ENCODE assay signal across 1 cellular context in the genomic region with DNA sequence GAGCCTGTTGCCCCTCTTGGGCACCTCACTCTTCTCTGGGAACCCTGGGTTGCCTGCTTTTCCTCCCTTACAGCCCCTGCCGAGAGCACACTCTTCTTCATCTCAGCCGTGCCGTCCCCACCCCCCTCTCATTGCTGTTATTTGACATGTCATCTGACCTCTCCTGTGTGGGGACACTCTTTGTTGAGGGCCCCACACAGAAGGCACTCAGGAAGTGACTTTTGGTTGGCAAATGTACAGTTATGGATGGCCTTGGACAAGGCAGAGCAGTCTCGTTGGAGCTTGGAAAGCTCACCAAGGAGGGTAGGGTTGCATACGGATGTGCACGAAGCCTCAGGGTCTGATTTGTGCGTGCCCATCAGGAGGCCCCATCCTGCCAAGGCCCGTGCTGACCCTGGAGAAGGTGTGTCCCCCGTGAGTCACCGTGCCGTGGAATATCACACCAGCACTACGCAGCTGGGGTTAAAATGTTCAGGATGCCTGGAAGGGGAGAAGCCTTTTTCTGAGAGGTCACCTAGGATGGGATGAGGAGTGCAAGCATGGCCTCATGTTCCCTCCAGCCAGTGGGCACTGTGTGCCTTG.
TF ChIP-seq lines count a peak whose summit lies in the region.

No MANE protein-coding gene starts in this region.

TF ChIP-seq in HepG2, 621 proteins besides CTCF, POLR2A, EP300 and RAD21 (continued from another document and continues in another):
- no peak for TF ChIP-seq ZNF7 (CRISPR knock-in tag; IDR thresholded peaks at IDR 0.05)
- TF ChIP-seq ZNF160 (CRISPR knock-in tag; IDR thresholded peaks at IDR 0.05), result no peak
- TF ChIP-seq ZNF383 (CRISPR knock-in tag; IDR thresholded peaks at IDR 0.05; ENCODE audit: borderline replicate concordance), result no peak
- no peak for TF ChIP-seq ZNF317 (CRISPR knock-in tag; IDR thresholded peaks at IDR 0.05)
- TF ChIP-seq PCBP2 (optimal IDR thresholded peaks at IDR 0.05; ENCODE audit: low read depth, low read length, poor library complexity, severe bottlenecking), result no peak
- TF ChIP-seq KLF12 (CRISPR knock-in tag; IDR thresholded peaks at IDR 0.05; ENCODE audit: borderline replicate concordance), result no peak
- TF ChIP-seq CCAR2 (optimal IDR thresholded peaks at IDR 0.05; ENCODE audit: low read depth, low read length), result no peak
- TF ChIP-seq ZFX (CRISPR knock-in tag; IDR thresholded peaks at IDR 0.05; ENCODE audit: low read depth), result no peak
- TF ChIP-seq SIN3A (IDR thresholded peaks at IDR 0.05; ENCODE audit: borderline replicate concordance, low read depth, low read length), result no peak
- peak; percentile 40; the same call in 1 of the 2 replicates for TF ChIP-seq BCL6 (CRISPR knock-in tag; IDR thresholded peaks at IDR 0.05)
- no peak for TF ChIP-seq ZNF816 (CRISPR knock-in tag; IDR thresholded peaks at IDR 0.05; ENCODE audit: borderline replicate concordance)
- TF ChIP-seq, protein P1, sequence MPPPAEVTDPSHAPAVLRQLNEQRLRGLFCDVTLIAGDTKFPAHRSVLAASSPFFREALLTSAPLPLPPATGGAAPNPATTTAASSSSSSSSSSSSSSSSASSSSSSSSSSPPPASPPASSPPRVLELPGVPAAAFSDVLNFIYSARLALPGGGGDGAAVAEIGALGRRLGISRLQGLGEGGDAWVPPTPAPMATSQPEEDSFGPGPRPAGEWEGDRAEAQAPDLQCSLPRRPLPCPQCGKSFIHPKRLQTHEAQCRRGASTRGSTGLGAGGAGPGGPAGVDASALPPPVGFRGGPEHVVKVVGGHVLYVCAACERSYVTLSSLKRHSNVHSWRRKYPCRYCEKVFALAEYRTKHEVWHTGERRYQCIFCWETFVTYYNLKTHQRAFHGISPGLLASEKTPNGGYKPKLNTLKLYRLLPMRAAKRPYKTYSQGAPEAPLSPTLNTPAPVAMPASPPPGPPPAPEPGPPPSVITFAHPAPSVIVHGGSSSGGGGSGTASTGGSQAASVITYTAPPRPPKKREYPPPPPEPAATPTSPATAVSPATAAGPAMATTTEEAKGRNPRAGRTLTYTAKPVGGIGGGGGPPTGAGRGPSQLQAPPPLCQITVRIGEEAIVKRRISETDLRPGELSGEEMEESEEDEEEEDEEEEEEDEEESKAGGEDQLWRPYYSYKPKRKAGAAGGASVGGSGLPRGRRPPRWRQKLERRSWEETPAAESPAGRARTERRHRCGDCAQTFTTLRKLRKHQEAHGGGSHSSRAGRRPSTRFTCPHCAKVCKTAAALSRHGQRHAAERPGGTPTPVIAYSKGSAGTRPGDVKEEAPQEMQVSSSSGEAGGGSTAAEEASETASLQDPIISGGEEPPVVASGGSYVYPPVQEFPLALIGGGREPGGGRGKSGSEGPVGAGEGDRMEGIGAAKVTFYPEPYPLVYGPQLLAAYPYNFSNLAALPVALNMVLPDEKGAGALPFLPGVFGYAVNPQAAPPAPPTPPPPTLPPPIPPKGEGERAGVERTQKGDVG (CRISPR knock-in tag; IDR thresholded peaks at IDR 0.05; ENCODE audit: borderline replicate concordance), result no peak
- TF ChIP-seq, protein P2, sequence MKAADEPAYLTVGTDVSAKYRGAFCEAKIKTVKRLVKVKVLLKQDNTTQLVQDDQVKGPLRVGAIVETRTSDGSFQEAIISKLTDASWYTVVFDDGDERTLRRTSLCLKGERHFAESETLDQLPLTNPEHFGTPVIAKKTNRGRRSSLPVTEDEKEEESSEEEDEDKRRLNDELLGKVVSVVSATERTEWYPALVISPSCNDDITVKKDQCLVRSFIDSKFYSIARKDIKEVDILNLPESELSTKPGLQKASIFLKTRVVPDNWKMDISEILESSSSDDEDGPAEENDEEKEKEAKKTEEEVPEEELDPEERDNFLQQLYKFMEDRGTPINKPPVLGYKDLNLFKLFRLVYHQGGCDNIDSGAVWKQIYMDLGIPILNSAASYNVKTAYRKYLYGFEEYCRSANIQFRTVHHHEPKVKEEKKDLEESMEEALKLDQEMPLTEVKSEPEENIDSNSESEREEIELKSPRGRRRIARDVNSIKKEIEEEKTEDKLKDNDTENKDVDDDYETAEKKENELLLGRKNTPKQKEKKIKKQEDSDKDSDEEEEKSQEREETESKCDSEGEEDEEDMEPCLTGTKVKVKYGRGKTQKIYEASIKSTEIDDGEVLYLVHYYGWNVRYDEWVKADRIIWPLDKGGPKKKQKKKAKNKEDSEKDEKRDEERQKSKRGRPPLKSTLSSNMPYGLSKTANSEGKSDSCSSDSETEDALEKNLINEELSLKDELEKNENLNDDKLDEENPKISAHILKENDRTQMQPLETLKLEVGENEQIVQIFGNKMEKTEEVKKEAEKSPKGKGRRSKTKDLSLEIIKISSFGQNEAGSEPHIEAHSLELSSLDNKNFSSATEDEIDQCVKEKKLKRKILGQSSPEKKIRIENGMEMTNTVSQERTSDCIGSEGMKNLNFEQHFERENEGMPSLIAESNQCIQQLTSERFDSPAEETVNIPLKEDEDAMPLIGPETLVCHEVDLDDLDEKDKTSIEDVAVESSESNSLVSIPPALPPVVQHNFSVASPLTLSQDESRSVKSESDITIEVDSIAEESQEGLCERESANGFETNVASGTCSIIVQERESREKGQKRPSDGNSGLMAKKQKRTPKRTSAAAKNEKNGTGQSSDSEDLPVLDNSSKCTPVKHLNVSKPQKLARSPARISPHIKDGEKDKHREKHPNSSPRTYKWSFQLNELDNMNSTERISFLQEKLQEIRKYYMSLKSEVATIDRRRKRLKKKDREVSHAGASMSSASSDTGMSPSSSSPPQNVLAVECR (CRISPR knock-in tag; IDR thresholded peaks at IDR 0.05; ENCODE audit: borderline replicate concordance), result peak; percentile 26; the same call in 1 of the 2 replicates
- TF ChIP-seq POLR2AphosphoS5 (IDR thresholded peaks at IDR 0.05; ENCODE audit: low read depth, low read length), result no peak
- TF ChIP-seq, protein P3, sequence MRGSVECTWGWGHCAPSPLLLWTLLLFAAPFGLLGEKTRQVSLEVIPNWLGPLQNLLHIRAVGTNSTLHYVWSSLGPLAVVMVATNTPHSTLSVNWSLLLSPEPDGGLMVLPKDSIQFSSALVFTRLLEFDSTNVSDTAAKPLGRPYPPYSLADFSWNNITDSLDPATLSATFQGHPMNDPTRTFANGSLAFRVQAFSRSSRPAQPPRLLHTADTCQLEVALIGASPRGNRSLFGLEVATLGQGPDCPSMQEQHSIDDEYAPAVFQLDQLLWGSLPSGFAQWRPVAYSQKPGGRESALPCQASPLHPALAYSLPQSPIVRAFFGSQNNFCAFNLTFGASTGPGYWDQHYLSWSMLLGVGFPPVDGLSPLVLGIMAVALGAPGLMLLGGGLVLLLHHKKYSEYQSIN (CRISPR knock-in tag; IDR thresholded peaks at IDR 0.05; ENCODE audit: borderline replicate concordance), result no peak
- TF ChIP-seq MBD4 (IDR thresholded peaks at IDR 0.05; ENCODE audit: borderline replicate concordance, low read length), result no peak
- no peak for TF ChIP-seq RFXANK (CRISPR knock-in tag; IDR thresholded peaks at IDR 0.05)
- TF ChIP-seq TCF7 (IDR thresholded peaks at IDR 0.05; ENCODE audit: low read depth), result no peak
- no peak for TF ChIP-seq FIP1L1 (IDR thresholded peaks at IDR 0.05; ENCODE audit: borderline replicate concordance, insufficient read depth, low read depth, low read length)
- peak; percentile 48; the same call in 1 of the 2 replicates for TF ChIP-seq HDAC2 (CRISPR knock-in tag; IDR thresholded peaks at IDR 0.05)
- TF ChIP-seq, protein P4, sequence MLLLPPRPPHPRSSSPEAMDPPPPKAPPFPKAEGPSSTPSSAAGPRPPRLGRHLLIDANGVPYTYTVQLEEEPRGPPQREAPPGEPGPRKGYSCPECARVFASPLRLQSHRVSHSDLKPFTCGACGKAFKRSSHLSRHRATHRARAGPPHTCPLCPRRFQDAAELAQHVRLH (CRISPR knock-in tag; IDR thresholded peaks at IDR 0.05; ENCODE audit: borderline replicate concordance, low read depth), result no peak
- peak; percentile 70 for TF ChIP-seq RARA (CRISPR knock-in tag; IDR thresholded peaks at IDR 0.05)
- TF ChIP-seq ISX (CRISPR knock-in tag; conservative IDR thresholded peaks at IDR 0.05), result no peak
- no peak for TF ChIP-seq HNF4G (IDR thresholded peaks at IDR 0.05; ENCODE audit: borderline replicate concordance, low read depth, low read length)
- TF ChIP-seq HNF4G (CRISPR knock-in tag; IDR thresholded peaks at IDR 0.05; ENCODE audit: borderline replicate concordance, low read depth), result no peak
- TF ChIP-seq ZNF747 (CRISPR knock-in tag; IDR thresholded peaks at IDR 0.05; ENCODE audit: borderline replicate concordance), result no peak
- TF ChIP-seq ATF7 (IDR thresholded peaks at IDR 0.05), result no peak
- no peak for TF ChIP-seq ATF7 (CRISPR knock-in tag; IDR thresholded peaks at IDR 0.05)
- TF ChIP-seq ATF7-NPFF (CRISPR knock-in tag; IDR thresholded peaks at IDR 0.05; ENCODE audit: low read depth), result no peak
- TF ChIP-seq NFRKB (IDR thresholded peaks at IDR 0.05), result no peak
- TF ChIP-seq ZNF10 (CRISPR knock-in tag; IDR thresholded peaks at IDR 0.05; ENCODE audit: borderline replicate concordance, low read depth), result no peak
- TF ChIP-seq GFI1 (CRISPR knock-in tag; IDR thresholded peaks at IDR 0.05; ENCODE audit: borderline replicate concordance), result no peak
- TF ChIP-seq, protein P5, sequence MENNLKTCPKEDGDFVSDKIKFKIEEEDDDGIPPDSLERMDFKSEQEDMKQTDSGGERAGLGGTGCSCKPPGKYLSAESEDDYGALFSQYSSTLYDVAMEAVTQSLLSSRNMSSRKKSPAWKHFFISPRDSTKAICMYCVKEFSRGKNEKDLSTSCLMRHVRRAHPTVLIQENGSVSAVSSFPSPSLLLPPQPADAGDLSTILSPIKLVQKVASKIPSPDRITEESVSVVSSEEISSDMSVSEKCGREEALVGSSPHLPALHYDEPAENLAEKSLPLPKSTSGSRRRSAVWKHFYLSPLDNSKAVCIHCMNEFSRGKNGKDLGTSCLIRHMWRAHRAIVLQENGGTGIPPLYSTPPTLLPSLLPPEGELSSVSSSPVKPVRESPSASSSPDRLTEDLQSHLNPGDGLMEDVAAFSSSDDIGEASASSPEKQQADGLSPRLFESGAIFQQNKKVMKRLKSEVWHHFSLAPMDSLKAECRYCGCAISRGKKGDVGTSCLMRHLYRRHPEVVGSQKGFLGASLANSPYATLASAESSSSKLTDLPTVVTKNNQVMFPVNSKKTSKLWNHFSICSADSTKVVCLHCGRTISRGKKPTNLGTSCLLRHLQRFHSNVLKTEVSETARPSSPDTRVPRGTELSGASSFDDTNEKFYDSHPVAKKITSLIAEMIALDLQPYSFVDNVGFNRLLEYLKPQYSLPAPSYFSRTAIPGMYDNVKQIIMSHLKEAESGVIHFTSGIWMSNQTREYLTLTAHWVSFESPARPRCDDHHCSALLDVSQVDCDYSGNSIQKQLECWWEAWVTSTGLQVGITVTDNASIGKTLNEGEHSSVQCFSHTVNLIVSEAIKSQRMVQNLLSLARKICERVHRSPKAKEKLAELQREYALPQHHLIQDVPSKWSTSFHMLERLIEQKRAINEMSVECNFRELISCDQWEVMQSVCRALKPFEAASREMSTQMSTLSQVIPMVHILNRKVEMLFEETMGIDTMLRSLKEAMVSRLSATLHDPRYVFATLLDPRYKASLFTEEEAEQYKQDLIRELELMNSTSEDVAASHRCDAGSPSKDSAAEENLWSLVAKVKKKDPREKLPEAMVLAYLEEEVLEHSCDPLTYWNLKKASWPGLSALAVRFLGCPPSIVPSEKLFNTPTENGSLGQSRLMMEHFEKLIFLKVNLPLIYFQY (CRISPR knock-in tag; IDR thresholded peaks at IDR 0.05; ENCODE audit: borderline replicate concordance), result no peak
- TF ChIP-seq ZNF260 (CRISPR knock-in tag; IDR thresholded peaks at IDR 0.05; ENCODE audit: borderline replicate concordance, low read depth), result no peak
- peak; percentile 70 for TF ChIP-seq MED1 (CRISPR knock-in tag; IDR thresholded peaks at IDR 0.05)
- no peak for TF ChIP-seq THYN1 (CRISPR knock-in tag; IDR thresholded peaks at IDR 0.05; ENCODE audit: borderline replicate concordance, low read depth)
- TF ChIP-seq SOX6 (IDR thresholded peaks at IDR 0.05), result no peak
- peak; percentile 64 for TF ChIP-seq SOX6 (CRISPR knock-in tag; IDR thresholded peaks at IDR 0.05)
- TF ChIP-seq SUZ12 (IDR thresholded peaks at IDR 0.05; ENCODE audit: low read depth, low read length), result no peak
- no peak for TF ChIP-seq TCF12 (IDR thresholded peaks at IDR 0.05)
- TF ChIP-seq TCF12 (CRISPR knock-in tag; IDR thresholded peaks at IDR 0.05), result no peak
- TF ChIP-seq ZSCAN29 (CRISPR knock-in tag; conservative IDR thresholded peaks at IDR 0.05), result 0 out of 2 replicates have a peak, but pooled peaks have one; percentile 24
- TF ChIP-seq NFE2L2 (IDR thresholded peaks at IDR 0.05; ENCODE audit: low read length), result no peak
- TF ChIP-seq, protein P6, sequence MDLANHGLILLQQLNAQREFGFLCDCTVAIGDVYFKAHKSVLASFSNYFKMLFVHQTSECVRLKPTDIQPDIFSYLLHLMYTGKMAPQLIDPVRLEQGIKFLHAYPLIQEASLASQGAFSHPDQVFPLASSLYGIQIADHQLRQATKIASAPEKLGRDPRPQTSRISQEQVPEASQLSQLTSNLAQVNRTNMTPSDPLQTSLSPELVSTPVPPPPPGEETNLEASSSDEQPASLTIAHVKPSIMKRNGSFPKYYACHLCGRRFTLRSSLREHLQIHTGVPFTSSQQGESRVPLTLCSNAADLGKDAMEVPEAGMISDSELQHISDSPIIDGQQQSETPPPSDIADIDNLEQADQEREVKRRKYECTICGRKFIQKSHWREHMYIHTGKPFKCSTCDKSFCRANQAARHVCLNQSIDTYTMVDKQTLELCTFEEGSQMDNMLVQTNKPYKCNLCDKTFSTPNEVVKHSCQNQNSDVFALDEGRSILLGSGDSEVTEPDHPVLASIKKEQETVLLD (CRISPR knock-in tag; IDR thresholded peaks at IDR 0.05; ENCODE audit: low read depth), result no peak
- no peak for TF ChIP-seq MIER2 (CRISPR knock-in tag; IDR thresholded peaks at IDR 0.05)
- TF ChIP-seq HNRNPH1 (optimal IDR thresholded peaks at IDR 0.05; ENCODE audit: low read depth, low read length), result no peak
- no peak for TF ChIP-seq CREM (IDR thresholded peaks at IDR 0.05)
- no peak for TF ChIP-seq CREM (CRISPR knock-in tag; IDR thresholded peaks at IDR 0.05)
- no peak for TF ChIP-seq ZNF883 (CRISPR knock-in tag; IDR thresholded peaks at IDR 0.05; ENCODE audit: not compliant biosample characterization)
- TF ChIP-seq NCOA2 (CRISPR knock-in tag; IDR thresholded peaks at IDR 0.05), result peak; percentile 60
- no peak for TF ChIP-seq GTF3A (CRISPR knock-in tag; conservative IDR thresholded peaks at IDR 0.05)
- TF ChIP-seq, protein P7, sequence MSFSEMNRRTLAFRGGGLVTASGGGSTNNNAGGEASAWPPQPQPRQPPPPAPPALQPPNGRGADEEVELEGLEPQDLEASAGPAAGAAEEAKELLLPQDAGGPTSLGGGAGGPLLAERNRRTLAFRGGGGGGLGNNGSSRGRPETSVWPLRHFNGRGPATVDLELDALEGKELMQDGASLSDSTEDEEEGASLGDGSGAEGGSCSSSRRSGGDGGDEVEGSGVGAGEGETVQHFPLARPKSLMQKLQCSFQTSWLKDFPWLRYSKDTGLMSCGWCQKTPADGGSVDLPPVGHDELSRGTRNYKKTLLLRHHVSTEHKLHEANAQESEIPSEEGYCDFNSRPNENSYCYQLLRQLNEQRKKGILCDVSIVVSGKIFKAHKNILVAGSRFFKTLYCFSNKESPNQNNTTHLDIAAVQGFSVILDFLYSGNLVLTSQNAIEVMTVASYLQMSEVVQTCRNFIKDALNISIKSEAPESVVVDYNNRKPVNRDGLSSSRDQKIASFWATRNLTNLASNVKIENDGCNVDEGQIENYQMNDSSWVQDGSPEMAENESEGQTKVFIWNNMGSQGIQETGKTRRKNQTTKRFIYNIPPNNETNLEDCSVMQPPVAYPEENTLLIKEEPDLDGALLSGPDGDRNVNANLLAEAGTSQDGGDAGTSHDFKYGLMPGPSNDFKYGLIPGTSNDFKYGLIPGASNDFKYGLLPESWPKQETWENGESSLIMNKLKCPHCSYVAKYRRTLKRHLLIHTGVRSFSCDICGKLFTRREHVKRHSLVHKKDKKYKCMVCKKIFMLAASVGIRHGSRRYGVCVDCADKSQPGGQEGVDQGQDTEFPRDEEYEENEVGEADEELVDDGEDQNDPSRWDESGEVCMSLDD (CRISPR knock-in tag; IDR thresholded peaks at IDR 0.05; ENCODE audit: borderline replicate concordance), result no peak
- TF ChIP-seq MXD4 (CRISPR knock-in tag; IDR thresholded peaks at IDR 0.05), result no peak
